ENCODE assay signal across 14 cellular contexts in genomic region chr1:145906954-145907755, GRCh38. TPM values are rescaled to one million over a fixed set of nuclear protein-coding genes. Genes with fewer than 3 reads are reported as not detected.
A peak's percentile ranks its signal among the peaks of the same experiment; 100 is the strongest.
DNase-seq lines count a peak whose midpoint lies in the region; TF ChIP-seq lines count a peak whose summit lies in the region.
"Had no signal": no experiment of that assay in that cellular context is flagged by ENCODE, and none has a peak within 500 bp of the region (broad histone marks: within the 10 kb centered on the region; RNA-seq: fewer than 3 reads in every experiment).

No MANE protein-coding gene starts in this region.

- DNase-seq in LHCN-M2 (ENCODE audit: low read depth): peak; percentile 35
- DNase-seq in choroid plexus epithelial cell (ENCODE audit: low read depth): peak; percentile 45
- no peak for DNase-seq in osteocyte (ENCODE audit: extremely low spot score, unreplicated experiment)
- DNase-seq in AML-193 (lab: John Stamatoyannopoulos, UW): no peak
- DNase-seq in G401 (ENCODE audit: low spot score): no peak
- DNase-seq in NOMO-1 treated with DMSO at 0.1 percent for 48 hours (lab: John Stamatoyannopoulos, UW; ENCODE audit: unreplicated experiment): no peak
- DNase-seq: activated CD4-positive, alpha-beta memory T cell treated with anti-CD3 and anti-CD28 coated beads, Interleukin-2, amount 10 ng/mL, durations not matched to agents 7 days and 5 days; activated effector memory CD4-positive, alpha-beta T cell treated with Interleukin-2 at 50 U/mL for 16 hours; DND-41; hypothalamus; SK-N-SH had no signal

- TF ChIP-seq CTCF in choroid plexus epithelial cell (conservative IDR thresholded peaks at IDR 0.05; ENCODE audit: low read depth, low read length) (no peak), osteocyte (IDR thresholded peaks at IDR 0.05) (no peak)

- no peaks in the 10 kb centered on the region for H3K27me3 Mint-ChIP-seq in osteocyte (ENCODE audit: unreplicated experiment)
- H3K27me3 Mint-ChIP-seq: activated CD4-positive, alpha-beta memory T cell treated with anti-CD3 and anti-CD28 coated beads, Interleukin-2, amount 10 ng/mL, durations not matched to agents 7 days and 5 days had no signal

- no peaks in the 10 kb centered on the region for H3K9me3 Mint-ChIP-seq in osteocyte (ENCODE audit: unreplicated experiment)
- H3K9me3 Mint-ChIP-seq: activated CD4-positive, alpha-beta memory T cell treated with anti-CD3 and anti-CD28 coated beads, Interleukin-2, amount 10 ng/mL, durations not matched to agents 7 days and 5 days; neural crest cell had no signal

- no peak overlapping the region for H3K4me3 ChIP-seq in choroid plexus epithelial cell (ENCODE audit: low read depth, low read length)
- H3K4me3 ChIP-seq: BLaER1 treated with 17β-estradiol and CSF1 and Interleukin-3, amounts not matched to agents 10 nM and 100 nM; smooth muscle cell had no signal

- in situ Hi-C loops in G401 (cut with HindIII; ENCODE audit: low sequenced_read_pairs): no loop called here

- H3K27ac Mint-ChIP-seq in osteocyte (ENCODE audit: unreplicated experiment): peak overlapping the region; percentile 87
- H3K27ac Mint-ChIP-seq: activated CD4-positive, alpha-beta memory T cell treated with anti-CD3 and anti-CD28 coated beads, Interleukin-2, amount 10 ng/mL, durations not matched to agents 7 days and 5 days had no signal

- peaks cover 31% of the 10 kb centered on the region for H3K4me1 Mint-ChIP-seq in osteocyte (ENCODE audit: unreplicated experiment)

- no peak overlapping the region for H3K4me3 Mint-ChIP-seq in osteocyte (ENCODE audit: unreplicated experiment)
- H3K4me3 Mint-ChIP-seq: activated CD4-positive, alpha-beta memory T cell treated with anti-CD3 and anti-CD28 coated beads, Interleukin-2, amount 10 ng/mL, durations not matched to agents 7 days and 5 days; neural crest cell had no signal

- peaks cover 18% of the 10 kb centered on the region for H3K36me3 Mint-ChIP-seq in osteocyte (ENCODE audit: unreplicated experiment)

RNA-seq across cellular contexts. Expression of gene ITGA10, which starts 2.7 kb away (rescaled TPM):
- total RNA-seq in LHCN-M2 (2014; rRNA removed) (113 and 135 TPM in 2 replicates), osteocyte (34.4 and 40.3 TPM in 2 replicates)
- polyA plus RNA-seq in LHCN-M2 (2012): 31.7 TPM
- total RNA-seq in G401 (2014; rRNA removed; shearing (Covaris generic)): 0.27 and 0.74 TPM in 2 replicates

RNA-seq across cellular contexts. Expression of gene PEX11B, which starts 11.4 kb away (rescaled TPM):
- total RNA-seq in LHCN-M2 (2014; rRNA removed) (38.7 and 40.1 TPM in 2 replicates), osteocyte (29.8 and 36.5 TPM in 2 replicates)
- 37.0 TPM for polyA plus RNA-seq in LHCN-M2 (2012)
- total RNA-seq in G401 (2014; rRNA removed; shearing (Covaris generic)): 18.2 and 31.9 TPM in 2 replicates

RNA-seq across cellular contexts. Expression of gene RBM8A, which starts 20.1 kb away (rescaled TPM):
- 278 and 284 TPM in 2 replicates for total RNA-seq in LHCN-M2 (2014; rRNA removed)
- polyA plus RNA-seq in LHCN-M2 (2012): 207 TPM
- total RNA-seq in osteocyte: 108 and 114 TPM in 2 replicates
- total RNA-seq in G401 (2014; rRNA removed; shearing (Covaris generic)): 86.0 and 117 TPM in 2 replicates

RNA-seq across cellular contexts. Expression of gene ANKRD35, which starts 21.5 kb away (rescaled TPM):
- 1.5 and 2.3 TPM in 2 replicates for total RNA-seq in LHCN-M2 (2014; rRNA removed)
- polyA plus RNA-seq in LHCN-M2 (2012): 1.1 TPM
- not detected in 2 replicates for total RNA-seq in osteocyte
- not detected in 2 replicates for total RNA-seq in G401 (2014; rRNA removed; shearing (Covaris generic))

RNA-seq across cellular contexts. Expression of gene PIAS3, which starts 48.3 kb away (rescaled TPM):
- total RNA-seq in LHCN-M2 (2014; rRNA removed) (44.1 and 49.4 TPM in 2 replicates), osteocyte (47.0 and 48.7 TPM in 2 replicates)
- 58.1 TPM for polyA plus RNA-seq in LHCN-M2 (2012)
- total RNA-seq in G401 (2014; rRNA removed; shearing (Covaris generic)): 10.3 and 14.1 TPM in 2 replicates

Comparison
In these comparisons a context has a peak if more than half of its experiments do, and no peak if none do; other contexts are left out.
1. DNase-seq: peak in LHCN-M2 (single experiment) and choroid plexus epithelial cell (single experiment); none in osteocyte (single experiment), AML-193 (0 of 2), G401 (single experiment) and NOMO-1 treated with DMSO at 0.1 percent for 48 hours (single experiment).
2. RNA of gene ITGA10, which starts 2.7 kb away (total RNA-seq): 113 to 135 TPM in LHCN-M2 and 34.4 to 40.3 TPM in osteocyte; 0.27 to 0.74 TPM in G401; every median in the first group is over 10 times any median in the second.